ENCODE assay signal across 8 cellular contexts in the genomic region with DNA sequence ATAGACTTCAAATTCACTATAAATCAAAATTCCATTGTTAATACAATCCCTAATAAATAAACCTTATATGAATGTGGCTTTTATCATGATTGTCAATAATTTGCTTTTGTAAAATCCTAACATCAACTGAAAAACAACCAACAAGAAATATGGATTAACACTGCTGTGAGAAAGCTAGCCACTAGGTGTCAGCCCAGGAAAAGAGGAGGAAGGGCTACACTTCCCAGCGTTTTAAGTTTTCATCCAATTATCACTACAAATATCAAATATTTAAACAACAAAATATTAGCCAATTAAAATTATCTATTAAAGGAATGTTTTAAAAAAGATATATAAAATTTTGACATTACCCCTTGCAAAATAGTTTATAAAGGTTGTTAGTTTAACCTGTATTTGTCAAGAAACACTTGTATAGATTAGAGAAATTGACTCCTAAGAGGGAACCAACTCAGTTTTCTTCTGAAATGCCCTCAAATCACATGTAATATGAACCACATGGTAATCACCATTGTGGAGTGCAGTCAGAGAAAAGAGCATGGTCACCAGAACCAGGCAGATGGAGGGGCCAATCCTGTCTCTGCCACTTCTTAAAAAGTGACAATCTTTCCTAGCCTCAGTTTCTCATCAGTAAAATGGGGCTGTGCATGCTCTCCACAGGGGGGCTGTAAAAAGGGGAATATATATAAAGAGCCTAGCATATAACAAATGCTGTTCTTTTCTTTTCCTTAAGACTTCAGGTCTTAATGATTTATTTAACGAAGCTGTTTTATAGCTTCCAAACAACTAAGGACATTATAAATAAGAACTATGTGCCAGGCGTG.
DNase-seq lines count a peak whose midpoint lies in the region; ATAC-seq, FAIRE-seq and TF ChIP-seq lines count a peak whose summit lies in the region.

No MANE protein-coding gene starts in this region.

- no CpG with 5 or more reads among the region's 3 CpGs for WGBS in H9 (ENCODE audit: extremely low coverage, insufficient read length, low lambda C conversion rate)

- no peaks in the 10 kb centered on the region for H3K4me1 ChIP-seq in H9 (ENCODE audit: insufficient read depth, low read length)
- H3K4me1 ChIP-seq in OCI-LY1 (ENCODE audit: insufficient read depth, low read length, severe bottlenecking), result no peaks in the 10 kb centered on the region

- no peaks in the 10 kb centered on the region for H3K36me3 ChIP-seq in OCI-LY1 (ENCODE audit: insufficient read depth, low read length)

- H3K9ac ChIP-seq in H9 (ENCODE audit: extremely low read depth, insufficient read length, low read length) (no peak overlapping the region), OCI-LY1 (ENCODE audit: low read length) (no peak overlapping the region)

- no peak for TF ChIP-seq POLR2A in GM12891 (IDR thresholded peaks at IDR 0.05; ENCODE audit: low read depth, low read length)

- no peak overlapping the region for H3K4me3 Mint-ChIP-seq in H9

- H3K9me3 ChIP-seq in H9 (ENCODE audit: control insufficient read depth, low read depth, low read length) (no peaks in the 10 kb centered on the region), OCI-LY1 (ENCODE audit: low read length) (no peaks in the 10 kb centered on the region)

- H3K27me3 ChIP-seq in H9 (ENCODE audit: insufficient read depth, low read length), result no peaks in the 10 kb centered on the region
- no peaks in the 10 kb centered on the region for H3K27me3 ChIP-seq in OCI-LY1 (ENCODE audit: insufficient read depth, low read length)
- no peaks in the 10 kb centered on the region for H3K27me3 ChIP-seq in dorsolateral prefrontal cortex

- TF ChIP-seq CTCF in H9 (conservative IDR thresholded peaks at IDR 0.05) (peak; percentile 98), OCI-LY1 (IDR thresholded peaks at IDR 0.05; ENCODE audit: low read length) (peak; percentile 85), dorsolateral prefrontal cortex (IDR thresholded peaks at IDR 0.05 in 54 of 56, conservative IDR thresholded peaks at IDR 0.05 in 2 of 56; ENCODE audit: low read depth in 1 of 56, partially characterized antibody in 56 of 56) (peak; percentile 67 to 96 (median 84))

- no peak overlapping the region for H2BK20ac ChIP-seq in H9 (ENCODE audit: low read depth, low read length, poor library complexity, severe bottlenecking)

- H3T11ph ChIP-seq in H9 (ENCODE audit: low read length), result no peak overlapping the region

- no peaks in the 10 kb centered on the region for H3K9me2 ChIP-seq in OCI-LY1 (ENCODE audit: low read depth, low read length)

- H3K4me2 ChIP-seq in H9 (ENCODE audit: insufficient read depth, insufficient read length, low read length) (no peak overlapping the region), OCI-LY1 (ENCODE audit: low read length) (no peak overlapping the region)

- H2BK12ac ChIP-seq in H9 (ENCODE audit: insufficient read length, low read depth, low read length), result no peak overlapping the region

- peaks cover 2 to 3% of the 10 kb centered on the region in 2 experiments; a peak in 2 of 4 replicates for H3K4me1 Mint-ChIP-seq in H9

- no peak overlapping the region for H2BK5ac ChIP-seq in H9 (ENCODE audit: insufficient read length, low read length)

- no peaks in the 10 kb centered on the region for H3F3A ChIP-seq in OCI-LY1 (ENCODE audit: insufficient read depth, low read length)

- no peak overlapping the region for H3K18ac ChIP-seq in H9 (ENCODE audit: insufficient read length, low read depth, low read length)

- H2AK5ac ChIP-seq in H9 (ENCODE audit: insufficient read length, low read length), result no peak overlapping the region

- no peaks in the 10 kb centered on the region for H3K27me3 Mint-ChIP-seq in H9 (ENCODE audit: low read depth)

- ATAC-seq in HG03460 (IDR thresholded peaks at IDR 0.05; ENCODE audit: unreplicated experiment), result no peak

- no peak overlapping the region for H3K27ac Mint-ChIP-seq in H9

- no peaks in the 10 kb centered on the region for H3K23me2 ChIP-seq in H9 (ENCODE audit: insufficient read length, low read depth, low read length, poor library complexity, severe bottlenecking)

- H3K79me2 ChIP-seq in H9 (ENCODE audit: insufficient read depth, low read length), result no peaks in the 10 kb centered on the region
- no peaks in the 10 kb centered on the region for H3K79me2 ChIP-seq in OCI-LY1 (ENCODE audit: insufficient read depth, low read length)

- DNase-seq in COLO829 (ENCODE audit: low spot score) (peak; percentile 53), H9 (no peak), dorsolateral prefrontal cortex (peak in 1 of 10 donors; percentile 20), midbrain (lab: John Stamatoyannopoulos, UW) (peak; percentile 48), GM12891 (ENCODE audit: insufficient read length, low spot score) (no peak), NOMO-1 treated with dmso at 0.1 percent for 144 hours (lab: John Stamatoyannopoulos, UW; ENCODE audit: unreplicated experiment) (no peak)

- H3K23ac ChIP-seq in H9 (ENCODE audit: insufficient read length, low read depth, low read length), result no peak overlapping the region

- H3K56ac ChIP-seq in H9 (ENCODE audit: insufficient read length, low read depth, low read length), result no peak overlapping the region

- no peak overlapping the region for H4K8ac ChIP-seq in H9 (replicated peaks; ENCODE audit: insufficient read length, low read depth, low read length)

- no peak overlapping the region for H2BK120ac ChIP-seq in H9 (ENCODE audit: low read depth, low read length, poor library complexity, severe bottlenecking)

- no peak overlapping the region for H4K5ac ChIP-seq in H9 (ENCODE audit: insufficient read length, low read depth, low read length)

- peaks cover 0 to 3% (median 0%) of the 10 kb centered on the region in 3 experiments; a peak in 2 of 7 replicates for H3K36me3 Mint-ChIP-seq in H9 (ENCODE audit: insufficient read depth in 1 of 3, low read depth in 3 of 3)

- H3K4ac ChIP-seq in H9 (ENCODE audit: low read depth, low read length), result no peak overlapping the region

- no peaks in the 10 kb centered on the region; a peak in 1 of 5 replicates for H3K9me3 Mint-ChIP-seq in H9

- FAIRE-seq in GM12891 (lab: Jason Lieb, UNC), result no peak

- H4K91ac ChIP-seq in H9 (ENCODE audit: insufficient read length, low read depth, low read length), result no peak overlapping the region

- no peak overlapping the region for H3K14ac ChIP-seq in H9 (ENCODE audit: insufficient read depth, low read length)

- H3K4me3 ChIP-seq in OCI-LY1 (ENCODE audit: low read depth, low read length, poor library complexity, severe bottlenecking) (no peak overlapping the region), dorsolateral prefrontal cortex (no peak overlapping the region)

- no peak overlapping the region for H3K27ac ChIP-seq in H9 (ENCODE audit: insufficient read length, low read depth, low read length)
- H3K27ac ChIP-seq in OCI-LY1 (ENCODE audit: low read depth, low read length, poor library complexity, severe bottlenecking), result no peak overlapping the region
- no peak overlapping the region for H3K27ac ChIP-seq in dorsolateral prefrontal cortex

- H2AFZ ChIP-seq in H9 (ENCODE audit: low read length), result no peak overlapping the region
- no peak overlapping the region for H2AFZ ChIP-seq in OCI-LY1 (ENCODE audit: low read length)

- intact Hi-C loops in dorsolateral prefrontal cortex (cut with DNase I), result loop anchor here (5.0 to 10.0 kb wide), 4 partner anchors 139 to 498 kb away; no protein-coding TSS in a partner anchor

- no peak overlapping the region for H2BK15ac ChIP-seq in H9 (ENCODE audit: low read depth, low read length)

- H4K20me1 ChIP-seq in H9 (ENCODE audit: control insufficient read depth, insufficient read depth, insufficient read length) (no peaks in the 10 kb centered on the region), OCI-LY1 (ENCODE audit: insufficient read depth, low read length) (no peaks in the 10 kb centered on the region)

- no peaks in the 10 kb centered on the region for H3K79me1 ChIP-seq in H9 (ENCODE audit: insufficient read depth, low read depth, low read length, poor library complexity, severe bottlenecking)

TF ChIP-seq in GM12891, 5 proteins besides CTCF, POLR2A, EP300 and RAD21:
- TF ChIP-seq SPI1 (IDR thresholded peaks at IDR 0.05; ENCODE audit: low read depth, low read length), result no peak
- no peak for TF ChIP-seq PAX5 (IDR thresholded peaks at IDR 0.05; ENCODE audit: insufficient read depth, low read length, severe bottlenecking)
TF ChIP-seq in GM12891: peak in this region for 0.

Comparison
In these comparisons a context has a peak if more than half of its experiments do, and no peak if none do; other contexts are left out.
1. DNase-seq: peak in COLO829 (single experiment) and midbrain (single experiment); none in H9 (single experiment), GM12891 (single experiment) and NOMO-1 treated with dmso at 0.1 percent for 144 hours (single experiment).
2. Peak in every context shown above with its lines, with median percentiles within 50 percentile points of each other: CTCF ChIP-seq.